In genomic region chrX:19752043-19752442, GRCh38 we compare ENCODE assay signal across 1 cellular context.
TF ChIP-seq lines count a peak whose summit lies in the region.

No MANE protein-coding gene starts in this region.

TF ChIP-seq in SK-N-SH, 30 proteins besides CTCF, POLR2A, EP300 and RAD21 (continued from another document):
- TF ChIP-seq, protein P1, sequence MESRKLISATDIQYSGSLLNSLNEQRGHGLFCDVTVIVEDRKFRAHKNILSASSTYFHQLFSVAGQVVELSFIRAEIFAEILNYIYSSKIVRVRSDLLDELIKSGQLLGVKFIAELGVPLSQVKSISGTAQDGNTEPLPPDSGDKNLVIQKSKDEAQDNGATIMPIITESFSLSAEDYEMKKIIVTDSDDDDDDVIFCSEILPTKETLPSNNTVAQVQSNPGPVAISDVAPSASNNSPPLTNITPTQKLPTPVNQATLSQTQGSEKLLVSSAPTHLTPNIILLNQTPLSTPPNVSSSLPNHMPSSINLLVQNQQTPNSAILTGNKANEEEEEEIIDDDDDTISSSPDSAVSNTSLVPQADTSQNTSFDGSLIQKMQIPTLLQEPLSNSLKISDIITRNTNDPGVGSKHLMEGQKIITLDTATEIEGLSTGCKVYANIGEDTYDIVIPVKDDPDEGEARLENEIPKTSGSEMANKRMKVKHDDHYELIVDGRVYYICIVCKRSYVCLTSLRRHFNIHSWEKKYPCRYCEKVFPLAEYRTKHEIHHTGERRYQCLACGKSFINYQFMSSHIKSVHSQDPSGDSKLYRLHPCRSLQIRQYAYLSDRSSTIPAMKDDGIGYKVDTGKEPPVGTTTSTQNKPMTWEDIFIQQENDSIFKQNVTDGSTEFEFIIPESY (IDR thresholded peaks at IDR 0.05; ENCODE audit: borderline replicate concordance, low read depth) = no peak
- no peak for TF ChIP-seq TEAD4 (IDR thresholded peaks at IDR 0.05; ENCODE audit: borderline replicate concordance, insufficient read depth)
- TF ChIP-seq NRF1 (IDR thresholded peaks at IDR 0.05; ENCODE audit: low read depth, low read length) = no peak
- no peak for TF ChIP-seq SMC3 (IDR thresholded peaks at IDR 0.05; ENCODE audit: low read depth, low read length)
- no peak for TF ChIP-seq PBX3 (IDR thresholded peaks at IDR 0.05)
